ENCODE assay signal across 16 cellular contexts in genomic region chr16:7345423-7345822, GRCh38. TPM values are rescaled to one million over a fixed set of nuclear protein-coding genes. Genes with fewer than 3 reads are reported as not detected.
"Had no signal": no experiment of that assay in that cellular context is flagged by ENCODE, and none has a peak within 500 bp of the region (broad histone marks: within the 10 kb centered on the region; RNA-seq: fewer than 3 reads in every experiment).

No MANE protein-coding gene starts in this region.

- H3K4me1 ChIP-seq: ascending aorta, parathyroid adenoma, thyroid gland, vagina had no signal

- H3K4me1 Mint-ChIP-seq: activated naive CD8-positive, alpha-beta T cell treated with anti-CD3 and anti-CD28 coated beads, Interleukin-2, amount 50 U/mL, for 24 hours; naive thymus-derived CD4-positive, alpha-beta T cell had no signal

- H3K27ac Mint-ChIP-seq: activated CD8-positive, alpha-beta T cell treated with anti-CD3 and anti-CD28 coated beads, Interleukin-2, amount 10 ng/mL, durations not matched to agents 7 days and 5 days; activated naive CD8-positive, alpha-beta T cell treated with anti-CD3 and anti-CD28 coated beads, Interleukin-2, amount 50 U/mL, for 24 hours had no signal

- DNase-seq: activated CD8-positive, alpha-beta memory T cell treated with anti-CD3 and anti-CD28 coated beads, Interleukin-2, amount 50 U/mL, for 48 hours; activated CD8-positive, alpha-beta T cell treated with anti-CD3 and anti-CD28 coated beads, Interleukin-2, amount 10 ng/mL, durations not matched to agents 7 days and 5 days; activated naive CD4-positive, alpha-beta T cell treated with Interleukin-2 at 50 U/mL for 16 hours; activated naive CD8-positive, alpha-beta T cell treated with anti-CD3 and anti-CD28 coated beads, Interleukin-2, amount 50 U/mL, for 24 hours; effector CD4-positive, alpha-beta T cell; hypothalamus; naive thymus-derived CD4-positive, alpha-beta T cell; T-helper 9 cell; thyroid gland had no signal

- H3K4me3 ChIP-seq: ascending aorta, coronary artery, lung, smooth muscle cell, thyroid gland, vagina had no signal

- H3K9me3 ChIP-seq: ascending aorta, thyroid gland, vagina had no signal

- H3K4me3 Mint-ChIP-seq: activated CD8-positive, alpha-beta T cell treated with anti-CD3 and anti-CD28 coated beads, Interleukin-2, amount 10 ng/mL, durations not matched to agents 7 days and 5 days; activated naive CD8-positive, alpha-beta T cell treated with anti-CD3 and anti-CD28 coated beads, Interleukin-2, amount 50 U/mL, for 24 hours; naive thymus-derived CD4-positive, alpha-beta T cell had no signal

- H3K36me3 ChIP-seq: ascending aorta, thyroid gland, vagina had no signal

- H3K27me3 ChIP-seq: ascending aorta, thyroid gland, vagina had no signal

- H3K27me3 Mint-ChIP-seq: activated naive CD8-positive, alpha-beta T cell treated with anti-CD3 and anti-CD28 coated beads, Interleukin-2, amount 50 U/mL, for 24 hours; naive thymus-derived CD4-positive, alpha-beta T cell had no signal

- H3K27ac ChIP-seq: ascending aorta, coronary artery, epithelial cell of prostate, parathyroid adenoma, thyroid gland, vagina had no signal

- ATAC-seq: activated CD8-positive, alpha-beta T cell treated with anti-CD3 and anti-CD28 coated beads, Interleukin-2, amount 10 ng/mL, durations not matched to agents 7 days and 5 days; activated naive CD8-positive, alpha-beta T cell treated with anti-CD3 and anti-CD28 coated beads, Interleukin-2, amount 50 U/mL, for 24 hours; naive thymus-derived CD4-positive, alpha-beta T cell had no signal

RNA-seq across cellular contexts. Expression of gene RBFOX1, which starts 12.8 kb away (rescaled TPM):
- total RNA-seq: activated CD8-positive, alpha-beta T cell treated with anti-CD3 and anti-CD28 coated beads, Interleukin-2, amount 10 ng/mL, durations not matched to agents 7 days and 5 days; ascending aorta; naive thymus-derived CD4-positive, alpha-beta T cell; smooth muscle cell had no signal
- polyA plus RNA-seq: lung; naive thymus-derived CD4-positive, alpha-beta T cell; smooth muscle cell had no signal
